ENCODE assay signal across 15 cellular contexts in the genomic region with DNA sequence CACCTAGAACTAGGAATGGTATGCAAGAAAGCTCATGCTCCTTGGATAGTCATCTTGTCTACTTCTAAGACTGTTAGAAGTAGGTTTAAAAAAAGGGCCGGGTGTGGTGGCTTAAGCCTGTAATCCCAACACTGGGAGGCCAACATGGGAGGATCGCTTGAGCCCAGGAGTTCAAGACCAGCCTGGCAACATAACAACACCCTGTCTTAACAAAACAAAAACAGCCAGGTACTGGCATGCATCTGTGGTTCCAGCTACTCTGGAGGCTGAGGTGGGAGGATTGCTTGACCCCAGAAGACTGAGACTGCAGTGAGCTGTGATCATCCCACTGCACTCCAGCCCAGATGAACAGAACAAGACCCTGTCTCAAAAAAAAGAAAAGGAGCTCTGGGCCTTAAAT.
"Had no signal": no experiment of that assay in that cellular context is flagged by ENCODE, and none has a peak within 500 bp of the region (broad histone marks: within the 10 kb centered on the region; RNA-seq: fewer than 3 reads in every experiment).

No MANE protein-coding gene starts in this region.

- H2AFZ ChIP-seq: parathyroid adenoma had no signal

- H3K79me2 ChIP-seq: parathyroid adenoma had no signal

- FAIRE-seq: bronchial epithelial cell had no signal

- H3K9me3 Mint-ChIP-seq: activated B cell treated with CpG ODN at 0.5 μM for 24 hours; activated CD4-positive, alpha-beta T cell treated with anti-CD3 and anti-CD28 coated beads, Interleukin-2, amount 10 ng/mL, durations not matched to agents 7 days and 5 days; mesothelial cell of epicardium; stimulated activated memory B cell treated with anti-CD40 and anti-IgM and Interleukin-4, amounts not matched to agents 10 μg/mL and 1 μg/mL and 100 μg/mL, for 72 hours had no signal

- H3K27me3 Mint-ChIP-seq: activated B cell treated with CpG ODN at 0.5 μM for 24 hours; activated CD4-positive, alpha-beta T cell treated with anti-CD3 and anti-CD28 coated beads, Interleukin-2, amount 10 ng/mL, durations not matched to agents 7 days and 5 days; stimulated activated memory B cell treated with anti-CD40 and anti-IgM and Interleukin-4, amounts not matched to agents 10 μg/mL and 1 μg/mL and 100 μg/mL, for 72 hours had no signal

- H3K4me3 Mint-ChIP-seq: activated B cell treated with CpG ODN at 0.5 μM for 24 hours; activated CD4-positive, alpha-beta T cell treated with anti-CD3 and anti-CD28 coated beads, Interleukin-2, amount 10 ng/mL, durations not matched to agents 7 days and 5 days; mesothelial cell of epicardium; stimulated activated memory B cell treated with anti-CD40 and anti-IgM and Interleukin-4, amounts not matched to agents 10 μg/mL and 1 μg/mL and 100 μg/mL, for 72 hours had no signal

- H3K9me3 ChIP-seq: gastrocnemius medialis, heart left ventricle, lower lobe of right lung, upper lobe of left lung had no signal

- H3K27me3 ChIP-seq: gastrocnemius medialis, heart left ventricle, upper lobe of left lung had no signal

- H3K27ac ChIP-seq: gastrocnemius medialis, heart left ventricle, lower lobe of right lung, parathyroid adenoma, upper lobe of left lung had no signal

- H3K4me1 ChIP-seq: gastrocnemius medialis, parathyroid adenoma had no signal

- H3K4me3 ChIP-seq: gastrocnemius medialis, heart left ventricle, lower lobe of right lung, upper lobe of left lung had no signal

- ATAC-seq: gastrocnemius medialis; heart left ventricle; left colon; lower lobe of right lung; stimulated activated memory B cell treated with anti-CD40 and anti-IgM and Interleukin-4, amounts not matched to agents 10 μg/mL and 1 μg/mL and 100 μg/mL, for 72 hours had no signal

- DNase-seq: activated B cell treated with CpG ODN at 0.5 μM for 24 hours; activated CD4-positive, alpha-beta T cell treated with anti-CD3 and anti-CD28 coated beads, Interleukin-2, amount 10 ng/mL, durations not matched to agents 7 days and 5 days; activated gamma-delta T cell treated with Interleukin-2 at 50 U/mL for 16 hours; dermis blood vessel endothelial cell; gastrocnemius medialis; heart left ventricle; left colon; lower lobe of right lung; stimulated activated CD4-positive, alpha-beta T cell treated with anti-CD3 and anti-CD28 coated beads, Interleukin-1b, Interleukin-23, amount 100 ng/mL, for 48 hours; T-helper 2 cell; upper lobe of left lung had no signal

- H3K27ac Mint-ChIP-seq: activated B cell treated with CpG ODN at 0.5 μM for 24 hours; activated CD4-positive, alpha-beta T cell treated with anti-CD3 and anti-CD28 coated beads, Interleukin-2, amount 10 ng/mL, durations not matched to agents 7 days and 5 days; mesothelial cell of epicardium; stimulated activated memory B cell treated with anti-CD40 and anti-IgM and Interleukin-4, amounts not matched to agents 10 μg/mL and 1 μg/mL and 100 μg/mL, for 72 hours had no signal
